ENCODE assay signal across 21 cellular contexts in genomic region chrX:26100421-26100920, GRCh38. TPM values are rescaled to one million over a fixed set of nuclear protein-coding genes. Genes with fewer than 3 reads are reported as not detected.
A peak's percentile ranks its signal among the peaks of the same experiment; 100 is the strongest.
DNase-seq lines count a peak whose midpoint lies in the region; ATAC-seq, FAIRE-seq and TF ChIP-seq lines count a peak whose summit lies in the region.
"Had no signal": no experiment of that assay in that cellular context is flagged by ENCODE, and none has a peak within 500 bp of the region (broad histone marks: within the 10 kb centered on the region; RNA-seq: fewer than 3 reads in every experiment).

No MANE protein-coding gene starts in this region.

- H2AFZ ChIP-seq in astrocyte (ENCODE audit: low read depth, low read length): no peak overlapping the region

- H3K27ac Mint-ChIP-seq in astrocyte (ENCODE audit: unreplicated experiment) (no peak overlapping the region), CD14-positive monocyte (no peak overlapping the region)
- H3K27ac Mint-ChIP-seq: CD8-positive, alpha-beta memory T cell had no signal

- H3K27me3 ChIP-seq in SJCRH30 (no peaks in the 10 kb centered on the region), astrocyte (ENCODE audit: insufficient read depth, low read length) (no peaks in the 10 kb centered on the region)
- H3K27me3 ChIP-seq: BE2C had no signal

- H3K9me3 Mint-ChIP-seq in astrocyte (ENCODE audit: unreplicated experiment) (no peaks in the 10 kb centered on the region), CD14-positive monocyte (no peaks in the 10 kb centered on the region)

- peak; percentile 5 for FAIRE-seq in astrocyte (lab: Jason Lieb, UNC)
- FAIRE-seq: GM12892, GM19239, H1, HTR-8/SVneo had no signal

- H3K4me3 Mint-ChIP-seq in astrocyte (ENCODE audit: unreplicated experiment) (no peak overlapping the region), CD14-positive monocyte (no peak overlapping the region)
- H3K4me3 Mint-ChIP-seq: CD8-positive, alpha-beta memory T cell had no signal

- H3K9me3 ChIP-seq in SJCRH30 (replicated peaks) (no peaks in the 10 kb centered on the region), astrocyte (ENCODE audit: insufficient read depth, low read depth, low read length) (no peaks in the 10 kb centered on the region)
- H3K9me3 ChIP-seq: A549, BE2C, HAP-1 had no signal

- H3K4me2 ChIP-seq in astrocyte (ENCODE audit: low read length): no peak overlapping the region
- H3K4me2 ChIP-seq: A549 had no signal

- peaks cover 4% of the 10 kb centered on the region for H3K4me1 ChIP-seq in SJCRH30
- no peaks in the 10 kb centered on the region for H3K4me1 ChIP-seq in astrocyte (ENCODE audit: insufficient read depth, low read length)
- H3K4me1 ChIP-seq: A549, BE2C, HAP-1 had no signal

- H3K4me3 ChIP-seq in SJCRH30 (no peak overlapping the region), astrocyte (ENCODE audit: insufficient read depth, low read depth, low read length) (no peak overlapping the region)
- H3K4me3 ChIP-seq: A549, HAP-1 had no signal

- intact Hi-C loops in CD14-positive monocyte (cut with micrococcal nuclease): no loop called here

- no peak overlapping the region for H3K9ac ChIP-seq in astrocyte (ENCODE audit: low read length)

- no peak for TF ChIP-seq CTCF in astrocyte (IDR thresholded peaks at IDR 0.05; ENCODE audit: insufficient read depth, low read depth, low read length)
- no peak for TF ChIP-seq CTCF in CD14-positive monocyte (IDR thresholded peaks at IDR 0.05)

- H3K4me1 Mint-ChIP-seq in astrocyte (ENCODE audit: low read depth, unreplicated experiment): peaks cover 5% of the 10 kb centered on the region
- H3K4me1 Mint-ChIP-seq in CD14-positive monocyte: no peaks in the 10 kb centered on the region
- H3K4me1 Mint-ChIP-seq: CD8-positive, alpha-beta memory T cell had no signal

- H3K36me3 Mint-ChIP-seq in astrocyte (ENCODE audit: low read depth, unreplicated experiment) (no peaks in the 10 kb centered on the region), CD14-positive monocyte (no peaks in the 10 kb centered on the region)
- H3K36me3 Mint-ChIP-seq: CD8-positive, alpha-beta memory T cell had no signal

- H3K27me3 Mint-ChIP-seq in astrocyte (ENCODE audit: low read depth, unreplicated experiment) (no peaks in the 10 kb centered on the region), CD14-positive monocyte (ENCODE audit: low read depth in 3 of 3) (peaks cover 0 to 2% (median 0%) of the 10 kb centered on the region in 3 donors)
- H3K27me3 Mint-ChIP-seq: CD8-positive, alpha-beta memory T cell had no signal

- DNase-seq in SJCRH30 (peak; percentile 9 to 50), astrocyte (ENCODE audit: low read depth) (no peak), glomerular visceral epithelial cell (ENCODE audit: extremely low spot score) (peak; percentile 0), renal cortical epithelial cell (ENCODE audit: low read depth) (peak; percentile 56), CD14-positive monocyte (ENCODE audit: low spot score) (no peak), DMS53 treated with DMSO at 0.1 percent for 48 hours (lab: John Stamatoyannopoulos, UW; ENCODE audit: unreplicated experiment) (no peak)
- DNase-seq in activated naive CD4-positive, alpha-beta T cell treated with Interleukin-2 at 50 U/mL for 16 hours: no peak
- DNase-seq: BE2C; CD8-positive, alpha-beta memory T cell; DMS79 treated with DMSO at 0.1 percent for 48 hours; EL; GDM1 had no signal

- H3K79me2 ChIP-seq in astrocyte (ENCODE audit: insufficient read depth, low read length): no peaks in the 10 kb centered on the region

- no peaks in the 10 kb centered on the region for H4K20me1 ChIP-seq in astrocyte (ENCODE audit: insufficient read depth, low read length)

- H3K36me3 ChIP-seq in SJCRH30 (no peaks in the 10 kb centered on the region), astrocyte (ENCODE audit: insufficient read depth, low read length) (no peaks in the 10 kb centered on the region)
- H3K36me3 ChIP-seq: BE2C, HAP-1 had no signal

- no peak for ATAC-seq in HG03175 (IDR thresholded peaks at IDR 0.05; ENCODE audit: unreplicated experiment)
- ATAC-seq: A549 had no signal

- H3K27ac ChIP-seq in SJCRH30 (peak overlapping the region; percentile 55), astrocyte (ENCODE audit: low read depth, low read length) (no peak overlapping the region)
- H3K27ac ChIP-seq: A549, C4-2B had no signal

RNA-seq across cellular contexts. Expression of gene MAGEB18, which starts 37.7 kb away (rescaled TPM):
- 0.12 and 0.28 TPM in 2 replicates for total RNA-seq in SJCRH30 (2014; rRNA removed; shearing (Covaris generic))
- not detected in 2 replicates for total RNA-seq in astrocyte
- not detected in 2 replicates for total RNA-seq in renal cortical epithelial cell
- not detected for polyA plus RNA-seq in CD14-positive monocyte
- total RNA-seq: CD8-positive, alpha-beta memory T cell; H1 had no signal
- polyA plus RNA-seq: A549; AG04450; CD8-positive, alpha-beta memory T cell; H1 had no signal

RNA-seq across cellular contexts. Expression of gene MAGEB6B, which starts 59.9 kb away (rescaled TPM):
- not detected in 2 replicates for total RNA-seq in SJCRH30 (2014; rRNA removed; shearing (Covaris generic))
- total RNA-seq in astrocyte (not detected in 2 replicates), renal cortical epithelial cell (not detected in 2 replicates)
- not detected for polyA plus RNA-seq in CD14-positive monocyte
- total RNA-seq: CD8-positive, alpha-beta memory T cell; H1 had no signal
- polyA plus RNA-seq: A549; AG04450; CD8-positive, alpha-beta memory T cell; H1 had no signal

Comparison
In these comparisons a context has a peak if more than half of its experiments do, and no peak if none do; other contexts are left out.
1. DNase-seq: peak in SJCRH30 (2 of 2), glomerular visceral epithelial cell (single experiment) and renal cortical epithelial cell (single experiment); none in astrocyte (single experiment), activated naive CD4-positive, alpha-beta T cell treated with Interleukin-2 at 50 U/mL for 16 hours (single experiment), CD14-positive monocyte (single experiment) and DMS53 treated with DMSO at 0.1 percent for 48 hours (single experiment).